Comparison of ENCODE assay signal across 30 cellular contexts in genomic region chr7:55272328-55272727, GRCh38.
"Had no signal": no experiment of that assay in that cellular context is flagged by ENCODE, and none has a peak within 500 bp of the region (broad histone marks: within the 10 kb centered on the region; RNA-seq: fewer than 3 reads in every experiment).

No MANE protein-coding gene starts in this region.

- H3K4me1 Mint-ChIP-seq: activated naive CD8-positive, alpha-beta T cell treated with anti-CD3 and anti-CD28 coated beads for 36 hours; brain; naive B cell; stimulated activated effector memory CD8-positive, alpha-beta T cell treated with anti-CD3 and anti-CD28 coated beads, Interleukin-12 subunit alpha, Interleukin-12 subunit beta, amount 100 ng/mL, for 72 hours; stimulated activated naive CD8-positive, alpha-beta T cell treated with anti-CD3 and anti-CD28 coated beads, Interleukin-15, amount 100 ng/mL, for 72 hours had no signal

- H3K36me3 ChIP-seq: adrenal gland, cardiac muscle cell, colonic mucosa, ovary, right lobe of liver, vagina had no signal

- H3K4me3 Mint-ChIP-seq: activated naive CD4-positive, alpha-beta T cell treated with anti-CD3 and anti-CD28 coated beads for 36 hours; activated naive CD8-positive, alpha-beta T cell treated with anti-CD3 and anti-CD28 coated beads for 36 hours; activated T-helper 1 cell treated with anti-CD3 and anti-CD28 coated beads, Interleukin-12 subunit alpha, Interleukin-12 subunit beta, Interleukin-2, Interleukin-4 antibody, amounts not matched to agents 30 ng/mL and 10 ng/mL and 1 ng/mL, durations not matched to agents 14 hours and 24 hours and 36 hours; brain; mesothelial cell of epicardium; nephron progenitor cell; stimulated activated effector memory CD8-positive, alpha-beta T cell treated with anti-CD3 and anti-CD28 coated beads, Interleukin-12 subunit alpha, Interleukin-12 subunit beta, amount 100 ng/mL, for 72 hours; stimulated activated naive CD8-positive, alpha-beta T cell treated with anti-CD3 and anti-CD28 coated beads, Interleukin-15, amount 100 ng/mL, for 72 hours; type B pancreatic cell had no signal

- H3K27ac Mint-ChIP-seq: activated naive CD4-positive, alpha-beta T cell treated with anti-CD3 and anti-CD28 coated beads for 36 hours; activated naive CD8-positive, alpha-beta T cell treated with anti-CD3 and anti-CD28 coated beads for 36 hours; activated T-helper 1 cell treated with anti-CD3 and anti-CD28 coated beads, Interleukin-12 subunit alpha, Interleukin-12 subunit beta, Interleukin-2, Interleukin-4 antibody, amounts not matched to agents 30 ng/mL and 10 ng/mL and 1 ng/mL, durations not matched to agents 14 hours and 24 hours and 36 hours; brain; mesothelial cell of epicardium; nephron progenitor cell; progenitor cell of endocrine pancreas; stimulated activated effector memory CD8-positive, alpha-beta T cell treated with anti-CD3 and anti-CD28 coated beads, Interleukin-12 subunit alpha, Interleukin-12 subunit beta, amount 100 ng/mL, for 72 hours; stimulated activated naive CD8-positive, alpha-beta T cell treated with anti-CD3 and anti-CD28 coated beads, Interleukin-15, amount 100 ng/mL, for 72 hours; type B pancreatic cell had no signal

- H3K27me3 Mint-ChIP-seq: activated naive CD8-positive, alpha-beta T cell treated with anti-CD3 and anti-CD28 coated beads for 36 hours had no signal

- H3K4me3 ChIP-seq: adrenal gland, cardiac muscle cell, colonic mucosa, dorsolateral prefrontal cortex, ovary, right lobe of liver, vagina had no signal

- H3K36me3 Mint-ChIP-seq: activated naive CD8-positive, alpha-beta T cell treated with anti-CD3 and anti-CD28 coated beads for 36 hours; brain; mesothelial cell of epicardium; naive B cell; stimulated activated effector memory CD8-positive, alpha-beta T cell treated with anti-CD3 and anti-CD28 coated beads, Interleukin-12 subunit alpha, Interleukin-12 subunit beta, amount 100 ng/mL, for 72 hours; type B pancreatic cell had no signal

- ATAC-seq: left ventricle myocardium superior; right lobe of liver; stimulated activated effector memory CD8-positive, alpha-beta T cell treated with anti-CD3 and anti-CD28 coated beads, Interleukin-12 subunit alpha, Interleukin-12 subunit beta, amount 100 ng/mL, for 72 hours; stimulated activated naive CD8-positive, alpha-beta T cell treated with anti-CD3 and anti-CD28 coated beads, Interleukin-15, amount 100 ng/mL, for 72 hours had no signal

- DNase-seq: activated CD4-positive, alpha-beta T cell treated with anti-CD3 and anti-CD28 coated beads for 4 hours; activated CD4-positive, alpha-beta T cell treated with anti-CD3 and anti-CD28 coated beads, Interleukin-2, amount 50 U/mL, for 48 hours; activated CD8-positive, alpha-beta memory T cell treated with anti-CD3 and anti-CD28 coated beads for 24 hours; activated effector memory CD4-positive, alpha-beta T cell treated with anti-CD3 and anti-CD28 coated beads, Interleukin-2, amount 50 U/mL, for 16 hours; activated naive CD4-positive, alpha-beta T cell treated with anti-CD3 and anti-CD28 coated beads for 36 hours; activated naive CD8-positive, alpha-beta T cell treated with anti-CD3 and anti-CD28 coated beads for 36 hours; aorta; cerebellar nuclear complex; colonic mucosa; dorsolateral prefrontal cortex; effector memory CD4-positive, alpha-beta T cell; islet precursor cell; left ventricle myocardium superior; mammary epithelial cell; naive B cell; nephron progenitor cell; ovary; right lobe of liver; stimulated activated CD4-positive, alpha-beta T cell treated with anti-CD3 and anti-CD28 coated beads, Interleukin-12 subunit alpha, Interleukin-12 subunit beta, amount 100 ng/mL, for 4 hours; stimulated activated CD4-positive, alpha-beta T cell treated with anti-CD3 and anti-CD28 coated beads, Interleukin-4, amount 100 ng/mL, for 1 hour; stimulated activated naive CD8-positive, alpha-beta T cell treated with anti-CD3 and anti-CD28 coated beads, Interleukin-15, amount 100 ng/mL, for 72 hours had no signal

- H3K4me1 ChIP-seq: adrenal gland, colonic mucosa, right lobe of liver, vagina had no signal

- H3K9me3 ChIP-seq: adrenal gland, colonic mucosa, ovary, right lobe of liver, vagina had no signal

- H3K27ac ChIP-seq: adrenal gland, cardiac muscle cell, colonic mucosa, dorsolateral prefrontal cortex, ovary, right lobe of liver, vagina had no signal

- H3K9me3 Mint-ChIP-seq: activated naive CD4-positive, alpha-beta T cell treated with anti-CD3 and anti-CD28 coated beads for 36 hours; activated naive CD8-positive, alpha-beta T cell treated with anti-CD3 and anti-CD28 coated beads for 36 hours; activated T-helper 1 cell treated with anti-CD3 and anti-CD28 coated beads, Interleukin-12 subunit alpha, Interleukin-12 subunit beta, Interleukin-2, Interleukin-4 antibody, amounts not matched to agents 30 ng/mL and 10 ng/mL and 1 ng/mL, durations not matched to agents 14 hours and 24 hours and 36 hours; brain; mesothelial cell of epicardium; nephron progenitor cell; stimulated activated effector memory CD8-positive, alpha-beta T cell treated with anti-CD3 and anti-CD28 coated beads, Interleukin-12 subunit alpha, Interleukin-12 subunit beta, amount 100 ng/mL, for 72 hours; stimulated activated naive CD8-positive, alpha-beta T cell treated with anti-CD3 and anti-CD28 coated beads, Interleukin-15, amount 100 ng/mL, for 72 hours; type B pancreatic cell had no signal

- H3K27me3 ChIP-seq: adrenal gland, cardiac muscle cell, colonic mucosa, ovary, right lobe of liver, vagina had no signal
